ENCODE assay signal across 8 cellular contexts in genomic region chr5:111092062-111092853, GRCh38.
DNase-seq lines count a peak whose midpoint lies in the region; ATAC-seq and TF ChIP-seq lines count a peak whose summit lies in the region.

Gene WDR36 (plus strand): TSS chr5:111092348. CDS start chr5:111092457, 109 bp downstream.

- ATAC-seq in GM18909 (IDR thresholded peaks at IDR 0.05; ENCODE audit: poor library complexity, unreplicated experiment) = peak; percentile 96
- peak; percentile 96 for ATAC-seq in HG03175 (IDR thresholded peaks at IDR 0.05; ENCODE audit: unreplicated experiment)

- peak within 1 kb of the TSS; percentile 26 to 91 (median 84) for H3K27ac ChIP-seq in skin epidermis

- H3K4me3 ChIP-seq in WI38 (ENCODE audit: low read depth, low read length) = peak within 1 kb of the TSS; percentile 85
- peak within 1 kb of the TSS; percentile 92 to 98 for H3K4me3 ChIP-seq in cardiac fibroblast (replicated peaks in 1 of 2; ENCODE audit: low read depth in 2 of 2, low read length in 2 of 2)
- peak within 1 kb of the TSS; percentile 81 to 98 (median 89) for H3K4me3 ChIP-seq in skin epidermis

- DNase-seq in AG08395 (ENCODE audit: low spot score) (peak; percentile 88), NCI-H2227 treated with DMSO at 0.1 percent for 48 hours (lab: John Stamatoyannopoulos, UW) (peak; percentile 88), cardiac fibroblast (ENCODE audit: low read depth in 2 of 2) (peak; percentile 95 to 96), iPS-NIHi11 (ENCODE audit: low spot score) (peak; percentile 88)

- 0 out of 2 replicates have a peak, but pooled peaks have one; percentile 4 for TF ChIP-seq CTCF in WI38 (IDR thresholded peaks at IDR 0.05; ENCODE audit: low read depth, low read length)
- TF ChIP-seq CTCF in cardiac fibroblast (IDR thresholded peaks at IDR 0.05; ENCODE audit: low read depth, low read length) = no peak

Comparison
In these comparisons a context has a peak if more than half of its experiments do, and no peak if none do; other contexts are left out.
1. Peak in every context shown above with its lines: DNase-seq, ATAC-seq, H3K4me3 ChIP-seq and H3K27ac ChIP-seq.